ENCODE assay signal across 1 cellular context in the genomic region with DNA sequence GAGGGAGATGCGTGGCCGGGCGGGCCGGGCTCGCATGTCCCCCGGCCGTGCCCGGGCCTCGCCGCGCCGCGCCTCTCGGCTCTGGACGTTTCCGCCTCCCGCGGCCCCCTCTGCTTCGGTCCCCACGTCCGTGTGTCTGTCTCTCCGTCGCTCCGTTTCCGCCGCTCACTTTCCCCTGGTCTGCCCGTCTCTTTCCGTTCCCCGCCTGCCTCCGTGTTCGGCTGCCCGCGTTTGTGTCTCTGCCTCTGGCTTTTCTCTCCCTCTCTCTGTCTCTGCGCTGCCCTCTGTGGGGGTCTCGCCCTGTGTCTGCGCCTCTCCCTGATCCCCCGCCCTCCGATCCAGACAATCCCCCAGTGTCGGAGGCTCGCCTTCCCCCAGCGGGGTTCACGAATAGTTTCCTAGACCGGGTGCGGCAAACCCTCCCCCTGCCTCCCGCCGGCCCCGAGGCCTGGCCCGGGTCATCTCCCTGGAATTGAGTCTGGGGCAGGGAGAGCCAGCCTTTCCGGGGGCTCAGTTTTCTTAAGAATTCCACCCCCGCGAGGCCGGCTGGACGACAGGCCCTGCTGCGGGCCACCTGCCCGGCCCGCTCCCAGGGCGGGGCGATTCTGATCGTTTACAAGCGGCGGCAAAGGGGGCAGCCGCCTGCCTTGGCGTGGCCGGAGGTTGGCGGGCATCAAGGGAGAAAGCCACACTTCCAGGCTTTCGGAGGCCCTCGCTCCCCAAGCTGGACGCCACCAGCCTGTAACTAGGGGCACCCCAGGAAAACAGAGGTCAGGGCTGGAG.
TF ChIP-seq lines count a peak whose summit lies in the region.

No MANE protein-coding gene starts in this region.

TF ChIP-seq in HepG2, 621 proteins besides CTCF, POLR2A, EP300 and RAD21 (continued from another document and continues in another):
- TF ChIP-seq, protein P1, sequence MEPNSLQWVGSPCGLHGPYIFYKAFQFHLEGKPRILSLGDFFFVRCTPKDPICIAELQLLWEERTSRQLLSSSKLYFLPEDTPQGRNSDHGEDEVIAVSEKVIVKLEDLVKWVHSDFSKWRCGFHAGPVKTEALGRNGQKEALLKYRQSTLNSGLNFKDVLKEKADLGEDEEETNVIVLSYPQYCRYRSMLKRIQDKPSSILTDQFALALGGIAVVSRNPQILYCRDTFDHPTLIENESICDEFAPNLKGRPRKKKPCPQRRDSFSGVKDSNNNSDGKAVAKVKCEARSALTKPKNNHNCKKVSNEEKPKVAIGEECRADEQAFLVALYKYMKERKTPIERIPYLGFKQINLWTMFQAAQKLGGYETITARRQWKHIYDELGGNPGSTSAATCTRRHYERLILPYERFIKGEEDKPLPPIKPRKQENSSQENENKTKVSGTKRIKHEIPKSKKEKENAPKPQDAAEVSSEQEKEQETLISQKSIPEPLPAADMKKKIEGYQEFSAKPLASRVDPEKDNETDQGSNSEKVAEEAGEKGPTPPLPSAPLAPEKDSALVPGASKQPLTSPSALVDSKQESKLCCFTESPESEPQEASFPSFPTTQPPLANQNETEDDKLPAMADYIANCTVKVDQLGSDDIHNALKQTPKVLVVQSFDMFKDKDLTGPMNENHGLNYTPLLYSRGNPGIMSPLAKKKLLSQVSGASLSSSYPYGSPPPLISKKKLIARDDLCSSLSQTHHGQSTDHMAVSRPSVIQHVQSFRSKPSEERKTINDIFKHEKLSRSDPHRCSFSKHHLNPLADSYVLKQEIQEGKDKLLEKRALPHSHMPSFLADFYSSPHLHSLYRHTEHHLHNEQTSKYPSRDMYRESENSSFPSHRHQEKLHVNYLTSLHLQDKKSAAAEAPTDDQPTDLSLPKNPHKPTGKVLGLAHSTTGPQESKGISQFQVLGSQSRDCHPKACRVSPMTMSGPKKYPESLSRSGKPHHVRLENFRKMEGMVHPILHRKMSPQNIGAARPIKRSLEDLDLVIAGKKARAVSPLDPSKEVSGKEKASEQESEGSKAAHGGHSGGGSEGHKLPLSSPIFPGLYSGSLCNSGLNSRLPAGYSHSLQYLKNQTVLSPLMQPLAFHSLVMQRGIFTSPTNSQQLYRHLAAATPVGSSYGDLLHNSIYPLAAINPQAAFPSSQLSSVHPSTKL (CRISPR knock-in tag; IDR thresholded peaks at IDR 0.05): no peak
- TF ChIP-seq, protein P2, sequence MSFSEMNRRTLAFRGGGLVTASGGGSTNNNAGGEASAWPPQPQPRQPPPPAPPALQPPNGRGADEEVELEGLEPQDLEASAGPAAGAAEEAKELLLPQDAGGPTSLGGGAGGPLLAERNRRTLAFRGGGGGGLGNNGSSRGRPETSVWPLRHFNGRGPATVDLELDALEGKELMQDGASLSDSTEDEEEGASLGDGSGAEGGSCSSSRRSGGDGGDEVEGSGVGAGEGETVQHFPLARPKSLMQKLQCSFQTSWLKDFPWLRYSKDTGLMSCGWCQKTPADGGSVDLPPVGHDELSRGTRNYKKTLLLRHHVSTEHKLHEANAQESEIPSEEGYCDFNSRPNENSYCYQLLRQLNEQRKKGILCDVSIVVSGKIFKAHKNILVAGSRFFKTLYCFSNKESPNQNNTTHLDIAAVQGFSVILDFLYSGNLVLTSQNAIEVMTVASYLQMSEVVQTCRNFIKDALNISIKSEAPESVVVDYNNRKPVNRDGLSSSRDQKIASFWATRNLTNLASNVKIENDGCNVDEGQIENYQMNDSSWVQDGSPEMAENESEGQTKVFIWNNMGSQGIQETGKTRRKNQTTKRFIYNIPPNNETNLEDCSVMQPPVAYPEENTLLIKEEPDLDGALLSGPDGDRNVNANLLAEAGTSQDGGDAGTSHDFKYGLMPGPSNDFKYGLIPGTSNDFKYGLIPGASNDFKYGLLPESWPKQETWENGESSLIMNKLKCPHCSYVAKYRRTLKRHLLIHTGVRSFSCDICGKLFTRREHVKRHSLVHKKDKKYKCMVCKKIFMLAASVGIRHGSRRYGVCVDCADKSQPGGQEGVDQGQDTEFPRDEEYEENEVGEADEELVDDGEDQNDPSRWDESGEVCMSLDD (CRISPR knock-in tag; IDR thresholded peaks at IDR 0.05; ENCODE audit: borderline replicate concordance): peak; percentile 40; the same call in 1 of the 2 replicates
- no peak for TF ChIP-seq RXRA (CRISPR knock-in tag; IDR thresholded peaks at IDR 0.05)
- no peak for TF ChIP-seq ZNF562 (CRISPR knock-in tag; IDR thresholded peaks at IDR 0.05; ENCODE audit: borderline replicate concordance)
- TF ChIP-seq, protein P3, sequence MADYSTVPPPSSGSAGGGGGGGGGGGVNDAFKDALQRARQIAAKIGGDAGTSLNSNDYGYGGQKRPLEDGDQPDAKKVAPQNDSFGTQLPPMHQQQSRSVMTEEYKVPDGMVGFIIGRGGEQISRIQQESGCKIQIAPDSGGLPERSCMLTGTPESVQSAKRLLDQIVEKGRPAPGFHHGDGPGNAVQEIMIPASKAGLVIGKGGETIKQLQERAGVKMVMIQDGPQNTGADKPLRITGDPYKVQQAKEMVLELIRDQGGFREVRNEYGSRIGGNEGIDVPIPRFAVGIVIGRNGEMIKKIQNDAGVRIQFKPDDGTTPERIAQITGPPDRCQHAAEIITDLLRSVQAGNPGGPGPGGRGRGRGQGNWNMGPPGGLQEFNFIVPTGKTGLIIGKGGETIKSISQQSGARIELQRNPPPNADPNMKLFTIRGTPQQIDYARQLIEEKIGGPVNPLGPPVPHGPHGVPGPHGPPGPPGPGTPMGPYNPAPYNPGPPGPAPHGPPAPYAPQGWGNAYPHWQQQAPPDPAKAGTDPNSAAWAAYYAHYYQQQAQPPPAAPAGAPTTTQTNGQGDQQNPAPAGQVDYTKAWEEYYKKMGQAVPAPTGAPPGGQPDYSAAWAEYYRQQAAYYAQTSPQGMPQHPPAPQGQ (CRISPR knock-in tag; IDR thresholded peaks at IDR 0.05; ENCODE audit: borderline replicate concordance): no peak
- no peak for TF ChIP-seq ESRRA (CRISPR knock-in tag; IDR thresholded peaks at IDR 0.05; ENCODE audit: low read depth)
- 0 out of 2 replicates have a peak, but pooled peaks have one; percentile 27 for TF ChIP-seq BORCS8-MEF2B (CRISPR knock-in tag; IDR thresholded peaks at IDR 0.05)
- peak; percentile 46; the same call in 1 of the 2 replicates for TF ChIP-seq ZSCAN20 (CRISPR knock-in tag; IDR thresholded peaks at IDR 0.05; ENCODE audit: borderline replicate concordance)
- no peak for TF ChIP-seq ZFYVE20 (CRISPR knock-in tag; IDR thresholded peaks at IDR 0.05; ENCODE audit: borderline replicate concordance, low read depth)
- TF ChIP-seq, protein P4, sequence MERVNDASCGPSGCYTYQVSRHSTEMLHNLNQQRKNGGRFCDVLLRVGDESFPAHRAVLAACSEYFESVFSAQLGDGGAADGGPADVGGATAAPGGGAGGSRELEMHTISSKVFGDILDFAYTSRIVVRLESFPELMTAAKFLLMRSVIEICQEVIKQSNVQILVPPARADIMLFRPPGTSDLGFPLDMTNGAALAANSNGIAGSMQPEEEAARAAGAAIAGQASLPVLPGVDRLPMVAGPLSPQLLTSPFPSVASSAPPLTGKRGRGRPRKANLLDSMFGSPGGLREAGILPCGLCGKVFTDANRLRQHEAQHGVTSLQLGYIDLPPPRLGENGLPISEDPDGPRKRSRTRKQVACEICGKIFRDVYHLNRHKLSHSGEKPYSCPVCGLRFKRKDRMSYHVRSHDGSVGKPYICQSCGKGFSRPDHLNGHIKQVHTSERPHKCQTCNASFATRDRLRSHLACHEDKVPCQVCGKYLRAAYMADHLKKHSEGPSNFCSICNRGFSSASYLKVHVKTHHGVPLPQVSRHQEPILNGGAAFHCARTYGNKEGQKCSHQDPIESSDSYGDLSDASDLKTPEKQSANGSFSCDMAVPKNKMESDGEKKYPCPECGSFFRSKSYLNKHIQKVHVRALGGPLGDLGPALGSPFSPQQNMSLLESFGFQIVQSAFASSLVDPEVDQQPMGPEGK (CRISPR knock-in tag; IDR thresholded peaks at IDR 0.05): 0 out of 2 replicates have a peak, but pooled peaks have one; percentile 7
- peak; percentile 45 for TF ChIP-seq HNRNPLL (IDR thresholded peaks at IDR 0.05; ENCODE audit: low read depth, low read length, poor library complexity, severe bottlenecking)
- 0 out of 2 replicates have a peak, but pooled peaks have one; percentile 26 for TF ChIP-seq SIN3A (IDR thresholded peaks at IDR 0.05; ENCODE audit: borderline replicate concordance, low read depth, low read length)
- 0 out of 2 replicates have a peak, but pooled peaks have one; percentile 26 for TF ChIP-seq ZNF446 (CRISPR knock-in tag; IDR thresholded peaks at IDR 0.05)
- TF ChIP-seq GABPB1 (CRISPR knock-in tag; IDR thresholded peaks at IDR 0.05): peak; percentile 34; the same call in 1 of the 2 replicates
- TF ChIP-seq SAFB2 (CRISPR knock-in tag; IDR thresholded peaks at IDR 0.05; ENCODE audit: borderline replicate concordance, low read depth): no peak
- TF ChIP-seq, protein P5, sequence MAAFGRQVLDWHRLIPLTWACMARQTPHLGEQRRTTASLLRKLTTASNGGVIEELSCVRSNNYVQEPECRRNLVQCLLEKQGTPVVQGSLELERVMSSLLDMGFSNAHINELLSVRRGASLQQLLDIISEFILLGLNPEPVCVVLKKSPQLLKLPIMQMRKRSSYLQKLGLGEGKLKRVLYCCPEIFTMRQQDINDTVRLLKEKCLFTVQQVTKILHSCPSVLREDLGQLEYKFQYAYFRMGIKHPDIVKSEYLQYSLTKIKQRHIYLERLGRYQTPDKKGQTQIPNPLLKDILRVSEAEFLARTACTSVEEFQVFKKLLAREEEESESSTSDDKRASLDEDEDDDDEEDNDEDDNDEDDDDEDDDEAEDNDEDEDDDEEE (CRISPR knock-in tag; IDR thresholded peaks at IDR 0.05): peak; percentile 81
- TF ChIP-seq, protein P6, sequence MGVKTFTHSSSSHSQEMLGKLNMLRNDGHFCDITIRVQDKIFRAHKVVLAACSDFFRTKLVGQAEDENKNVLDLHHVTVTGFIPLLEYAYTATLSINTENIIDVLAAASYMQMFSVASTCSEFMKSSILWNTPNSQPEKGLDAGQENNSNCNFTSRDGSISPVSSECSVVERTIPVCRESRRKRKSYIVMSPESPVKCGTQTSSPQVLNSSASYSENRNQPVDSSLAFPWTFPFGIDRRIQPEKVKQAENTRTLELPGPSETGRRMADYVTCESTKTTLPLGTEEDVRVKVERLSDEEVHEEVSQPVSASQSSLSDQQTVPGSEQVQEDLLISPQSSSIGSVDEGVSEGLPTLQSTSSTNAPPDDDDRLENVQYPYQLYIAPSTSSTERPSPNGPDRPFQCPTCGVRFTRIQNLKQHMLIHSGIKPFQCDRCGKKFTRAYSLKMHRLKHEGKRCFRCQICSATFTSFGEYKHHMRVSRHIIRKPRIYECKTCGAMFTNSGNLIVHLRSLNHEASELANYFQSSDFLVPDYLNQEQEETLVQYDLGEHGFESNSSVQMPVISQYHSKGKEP (CRISPR knock-in tag; IDR thresholded peaks at IDR 0.05): no peak
- no peak for TF ChIP-seq ZNF33B (CRISPR knock-in tag; IDR thresholded peaks at IDR 0.05)
- peak; percentile 46 for TF ChIP-seq AGO2 (optimal IDR thresholded peaks at IDR 0.05; ENCODE audit: low read depth, low read length)
- TF ChIP-seq, protein P7, sequence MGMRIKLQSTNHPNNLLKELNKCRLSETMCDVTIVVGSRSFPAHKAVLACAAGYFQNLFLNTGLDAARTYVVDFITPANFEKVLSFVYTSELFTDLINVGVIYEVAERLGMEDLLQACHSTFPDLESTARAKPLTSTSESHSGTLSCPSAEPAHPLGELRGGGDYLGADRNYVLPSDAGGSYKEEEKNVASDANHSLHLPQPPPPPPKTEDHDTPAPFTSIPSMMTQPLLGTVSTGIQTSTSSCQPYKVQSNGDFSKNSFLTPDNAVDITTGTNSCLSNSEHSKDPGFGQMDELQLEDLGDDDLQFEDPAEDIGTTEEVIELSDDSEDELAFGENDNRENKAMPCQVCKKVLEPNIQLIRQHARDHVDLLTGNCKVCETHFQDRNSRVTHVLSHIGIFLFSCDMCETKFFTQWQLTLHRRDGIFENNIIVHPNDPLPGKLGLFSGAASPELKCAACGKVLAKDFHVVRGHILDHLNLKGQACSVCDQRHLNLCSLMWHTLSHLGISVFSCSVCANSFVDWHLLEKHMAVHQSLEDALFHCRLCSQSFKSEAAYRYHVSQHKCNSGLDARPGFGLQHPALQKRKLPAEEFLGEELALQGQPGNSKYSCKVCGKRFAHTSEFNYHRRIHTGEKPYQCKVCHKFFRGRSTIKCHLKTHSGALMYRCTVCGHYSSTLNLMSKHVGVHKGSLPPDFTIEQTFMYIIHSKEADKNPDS (CRISPR knock-in tag; IDR thresholded peaks at IDR 0.05): no peak
- peak; percentile 58 for TF ChIP-seq ASH2L (IDR thresholded peaks at IDR 0.05; ENCODE audit: insufficient read length, low read depth, low read length)
- no peak for TF ChIP-seq ZNF850 (CRISPR knock-in tag; conservative IDR thresholded peaks at IDR 0.05)
- TF ChIP-seq ZMAT3 (CRISPR knock-in tag; conservative IDR thresholded peaks at IDR 0.05): no peak
- no peak for TF ChIP-seq HNF4G (IDR thresholded peaks at IDR 0.05; ENCODE audit: borderline replicate concordance, low read depth, low read length)
- no peak for TF ChIP-seq HNF4G (CRISPR knock-in tag; IDR thresholded peaks at IDR 0.05; ENCODE audit: borderline replicate concordance, low read depth)
- TF ChIP-seq ZFY (CRISPR knock-in tag; IDR thresholded peaks at IDR 0.05): peak; percentile 28; the same call in 1 of the 2 replicates
- TF ChIP-seq RBM22 (optimal IDR thresholded peaks at IDR 0.05; ENCODE audit: low read length): no peak
- no peak for TF ChIP-seq NFRKB (IDR thresholded peaks at IDR 0.05)
- no peak for TF ChIP-seq DNMT1 (CRISPR knock-in tag; IDR thresholded peaks at IDR 0.05)
- no peak for TF ChIP-seq ZNF430 (CRISPR knock-in tag; IDR thresholded peaks at IDR 0.05)
- no peak for TF ChIP-seq AHR (CRISPR knock-in tag; IDR thresholded peaks at IDR 0.05)
- TF ChIP-seq, protein P8, sequence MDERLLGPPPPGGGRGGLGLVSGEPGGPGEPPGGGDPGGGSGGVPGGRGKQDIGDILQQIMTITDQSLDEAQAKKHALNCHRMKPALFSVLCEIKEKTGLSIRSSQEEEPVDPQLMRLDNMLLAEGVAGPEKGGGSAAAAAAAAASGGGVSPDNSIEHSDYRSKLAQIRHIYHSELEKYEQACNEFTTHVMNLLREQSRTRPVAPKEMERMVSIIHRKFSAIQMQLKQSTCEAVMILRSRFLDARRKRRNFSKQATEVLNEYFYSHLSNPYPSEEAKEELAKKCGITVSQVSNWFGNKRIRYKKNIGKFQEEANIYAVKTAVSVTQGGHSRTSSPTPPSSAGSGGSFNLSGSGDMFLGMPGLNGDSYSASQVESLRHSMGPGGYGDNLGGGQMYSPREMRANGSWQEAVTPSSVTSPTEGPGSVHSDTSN (CRISPR knock-in tag; IDR thresholded peaks at IDR 0.05): no peak
- TF ChIP-seq BRD4 (CRISPR knock-in tag; IDR thresholded peaks at IDR 0.05): no peak
- no peak for TF ChIP-seq ZNF883 (CRISPR knock-in tag; IDR thresholded peaks at IDR 0.05; ENCODE audit: not compliant biosample characterization)
- TF ChIP-seq KDM5B (CRISPR knock-in tag; IDR thresholded peaks at IDR 0.05; ENCODE audit: borderline replicate concordance): 0 out of 2 replicates have a peak, but pooled peaks have one; percentile 31
- TF ChIP-seq, protein P9, sequence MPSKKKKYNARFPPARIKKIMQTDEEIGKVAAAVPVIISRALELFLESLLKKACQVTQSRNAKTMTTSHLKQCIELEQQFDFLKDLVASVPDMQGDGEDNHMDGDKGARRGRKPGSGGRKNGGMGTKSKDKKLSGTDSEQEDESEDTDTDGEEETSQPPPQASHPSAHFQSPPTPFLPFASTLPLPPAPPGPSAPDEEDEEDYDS (CRISPR knock-in tag; IDR thresholded peaks at IDR 0.05): no peak
